15 cellular contexts compared by ENCODE assay signal in the genomic region with DNA sequence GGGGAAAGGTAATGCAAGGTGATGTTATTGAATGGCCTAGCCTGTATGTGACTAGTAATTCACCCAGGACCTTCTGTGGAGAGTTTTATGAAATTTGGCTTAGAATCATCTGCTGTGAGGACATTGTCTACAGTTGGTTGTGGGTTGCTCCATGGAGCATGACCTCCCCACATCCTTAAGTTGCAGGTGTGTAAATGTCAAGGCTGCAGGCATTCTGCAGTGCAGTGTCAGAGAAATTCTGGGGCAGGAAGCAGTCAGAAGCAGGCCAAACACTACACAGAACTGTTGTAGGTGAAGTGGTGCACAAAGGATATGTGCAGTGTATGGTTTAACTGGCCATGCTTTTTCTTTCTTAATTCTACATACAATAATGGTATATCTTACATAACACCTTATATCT.
DNase-seq lines count a peak whose midpoint lies in the region; ATAC-seq lines count a peak whose summit lies in the region.
"Had no signal": no experiment of that assay in that cellular context is flagged by ENCODE, and none has a peak within 500 bp of the region (broad histone marks: within the 10 kb centered on the region; RNA-seq: fewer than 3 reads in every experiment).

No MANE protein-coding gene starts in this region.

- H3K27ac ChIP-seq in thymus (ENCODE audit: low read depth): peak overlapping the region; percentile 85
- H3K27ac ChIP-seq: A549, colonic mucosa had no signal

- H3K27me3 ChIP-seq in thymus (ENCODE audit: control insufficient read depth, insufficient read depth): no peaks in the 10 kb centered on the region
- H3K27me3 ChIP-seq: colonic mucosa had no signal

- H3K9me3 Mint-ChIP-seq in activated naive CD8-positive, alpha-beta T cell treated with anti-CD3 and anti-CD28 coated beads, Interleukin-2, amount 10 ng/mL, durations not matched to agents 7 days and 5 days: peaks cover 8% of the 10 kb centered on the region
- H3K9me3 Mint-ChIP-seq in activated naive CD8-positive, alpha-beta T cell treated with anti-CD3 and anti-CD28 coated beads for 36 hours: peaks cover 12% of the 10 kb centered on the region

- POLR2A ChIA-PET in activated naive CD8-positive, alpha-beta T cell treated with anti-CD3 and anti-CD28 coated beads, Interleukin-2, amount 10 ng/mL, durations not matched to agents 7 days and 5 days (lab: Charles Lee): no interaction called here

- peak; percentile 72 for ATAC-seq in activated naive CD8-positive, alpha-beta T cell treated with anti-CD3 and anti-CD28 coated beads, Interleukin-2, amount 10 ng/mL, durations not matched to agents 7 days and 5 days (ENCODE audit: low read depth)
- peak; percentile 74 for ATAC-seq in GM21717 (IDR thresholded peaks at IDR 0.05; ENCODE audit: unreplicated experiment)
- ATAC-seq in HG03354 (IDR thresholded peaks at IDR 0.05; ENCODE audit: poor library complexity, severe bottlenecking, unreplicated experiment): peak; percentile 92
- no peak for ATAC-seq in Right ventricle myocardium superior (ENCODE audit: poor library complexity)
- ATAC-seq: A549 had no signal

- no peak overlapping the region for H3K4me3 ChIP-seq in thymus (ENCODE audit: low read length)
- H3K4me3 ChIP-seq: A549, colonic mucosa had no signal

- H3K27me3 Mint-ChIP-seq in activated naive CD8-positive, alpha-beta T cell treated with anti-CD3 and anti-CD28 coated beads, Interleukin-2, amount 10 ng/mL, durations not matched to agents 7 days and 5 days: no peaks in the 10 kb centered on the region
- H3K27me3 Mint-ChIP-seq in activated naive CD8-positive, alpha-beta T cell treated with anti-CD3 and anti-CD28 coated beads for 36 hours: no peaks in the 10 kb centered on the region

- intact Hi-C loops in Right ventricle myocardium superior (cut with DNase I): no loop called here

- peaks cover 23% of the 10 kb centered on the region for H3K4me1 Mint-ChIP-seq in activated naive CD8-positive, alpha-beta T cell treated with anti-CD3 and anti-CD28 coated beads, Interleukin-2, amount 10 ng/mL, durations not matched to agents 7 days and 5 days
- peaks cover 36% of the 10 kb centered on the region for H3K4me1 Mint-ChIP-seq in activated naive CD8-positive, alpha-beta T cell treated with anti-CD3 and anti-CD28 coated beads for 36 hours

- no peak overlapping the region for H3K4me3 Mint-ChIP-seq in activated naive CD8-positive, alpha-beta T cell treated with anti-CD3 and anti-CD28 coated beads, Interleukin-2, amount 10 ng/mL, durations not matched to agents 7 days and 5 days
- H3K4me3 Mint-ChIP-seq in activated naive CD8-positive, alpha-beta T cell treated with anti-CD3 and anti-CD28 coated beads for 36 hours: no peak overlapping the region

- no peak overlapping the region for H3K27ac Mint-ChIP-seq in activated naive CD8-positive, alpha-beta T cell treated with anti-CD3 and anti-CD28 coated beads, Interleukin-2, amount 10 ng/mL, durations not matched to agents 7 days and 5 days
- H3K27ac Mint-ChIP-seq in activated naive CD8-positive, alpha-beta T cell treated with anti-CD3 and anti-CD28 coated beads for 36 hours: no peak overlapping the region
- H3K27ac Mint-ChIP-seq: activated T-helper 2 cell treated with anti-CD3 and anti-CD28 coated beads, Interferon-gamma antibody, Interleukin-2, Interleukin-4, amounts not matched to agents 10 μg/mL and 5 μg/mL and 100 μg/mL, durations not matched to agents 14 hours and 24 hours and 36 hours had no signal

- peaks cover 17% of the 10 kb centered on the region for H3K4me1 ChIP-seq in thymus (ENCODE audit: control insufficient read depth, insufficient read depth, low read length)
- H3K4me1 ChIP-seq: A549, colonic mucosa had no signal

- no peak for DNase-seq in activated naive CD8-positive, alpha-beta T cell treated with anti-CD3 and anti-CD28 coated beads, Interleukin-2, amount 10 ng/mL, durations not matched to agents 7 days and 5 days
- DNase-seq in activated naive CD8-positive, alpha-beta T cell treated with anti-CD3 and anti-CD28 coated beads for 36 hours: no peak
- DNase-seq in dedifferentiated amniotic fluid mesenchymal stem cell (ENCODE audit: extremely low spot score) (no peak), Right ventricle myocardium superior (no peak)
- no peak for DNase-seq in activated T-cell treated with anti-CD3 and anti-CD28 coated beads, Interleukin-2, amount 50 U/mL, for 1 hour
- DNase-seq: colonic mucosa, GDM1, head of caudate nucleus, mesendoderm, NCI-H1436 had no signal

- peaks cover 3% of the 10 kb centered on the region for H3K36me3 Mint-ChIP-seq in activated naive CD8-positive, alpha-beta T cell treated with anti-CD3 and anti-CD28 coated beads, Interleukin-2, amount 10 ng/mL, durations not matched to agents 7 days and 5 days
- peaks cover 1% of the 10 kb centered on the region for H3K36me3 Mint-ChIP-seq in activated naive CD8-positive, alpha-beta T cell treated with anti-CD3 and anti-CD28 coated beads for 36 hours

- H3K9me3 ChIP-seq in thymus (ENCODE audit: control insufficient read depth): no peaks in the 10 kb centered on the region
- H3K9me3 ChIP-seq: colonic mucosa had no signal

- H3K36me3 ChIP-seq in thymus (ENCODE audit: control insufficient read depth, insufficient read depth): no peaks in the 10 kb centered on the region
- H3K36me3 ChIP-seq: colonic mucosa had no signal
